21 cellular contexts compared by ENCODE assay signal in the genomic region with DNA sequence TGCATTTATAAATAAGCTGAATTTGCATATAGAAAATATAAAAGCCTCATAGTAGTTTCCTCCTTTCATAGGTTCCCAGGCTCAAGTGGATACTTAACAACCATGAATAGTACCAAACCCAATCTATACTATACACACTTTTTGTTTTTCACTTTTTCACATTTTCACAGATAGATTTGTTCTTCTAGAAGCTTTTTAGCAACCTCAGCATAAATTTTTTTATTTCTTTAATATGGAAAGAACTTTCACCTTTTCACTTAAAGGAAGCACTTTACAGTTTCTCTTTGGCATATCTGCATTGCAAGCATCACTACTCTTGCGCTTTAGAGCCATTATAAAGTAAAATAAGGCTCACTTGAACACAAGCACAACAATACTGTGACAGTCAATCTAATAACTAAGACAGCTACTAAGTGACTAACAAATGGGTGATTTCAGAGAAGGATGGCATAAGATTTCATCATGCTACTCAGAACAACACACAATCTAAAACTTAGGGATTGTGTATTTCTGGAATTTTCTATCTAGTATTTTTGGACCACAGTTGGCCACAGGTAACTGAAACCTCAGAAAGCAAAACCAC.
"Had no signal": no experiment of that assay in that cellular context is flagged by ENCODE, and none has a peak within 500 bp of the region (broad histone marks: within the 10 kb centered on the region; RNA-seq: fewer than 3 reads in every experiment).

No MANE protein-coding gene starts in this region.

- H3K4me1 ChIP-seq: left ventricle myocardium inferior, right atrium auricular region, spleen, suprapubic skin, tibial artery, upper lobe of right lung had no signal

- H3K9me3 ChIP-seq: left ventricle myocardium inferior, ovary, right atrium auricular region, spleen, thoracic aorta, tibial artery, upper lobe of right lung had no signal

- H3K27me3 ChIP-seq: ovary, right atrium auricular region, spleen, suprapubic skin, tibial artery, upper lobe of right lung had no signal

- H3K4me3 ChIP-seq: left ventricle myocardium inferior, lung, ovary, right atrium auricular region, skin epidermis, spleen, suprapubic skin, thoracic aorta, tibial artery, upper lobe of right lung had no signal

- H3K36me3 ChIP-seq: left ventricle myocardium inferior, ovary, right atrium auricular region, spleen, suprapubic skin, thoracic aorta, tibial artery, upper lobe of right lung had no signal

- H3K27ac ChIP-seq: left ventricle myocardium inferior, ovary, right atrium auricular region, skin epidermis, spleen, suprapubic skin, thoracic aorta, tibial artery, upper lobe of right lung had no signal

- DNase-seq: islet precursor cell; left ventricle myocardium inferior; mesendoderm; naive B cell; natural killer cell; nephron progenitor cell; ovary; spleen; stimulated activated CD4-positive, alpha-beta T cell treated with anti-CD3 and anti-CD28 coated beads, Interleukin-4, amount 100 ng/mL, for 24 hours; stimulated activated naive CD4-positive, alpha-beta T cell; tibial artery; trophoblast cell; upper lobe of right lung had no signal

- ATAC-seq: natural killer cell; sciatic nerve; stimulated activated effector memory CD8-positive, alpha-beta T cell treated with anti-CD3 and anti-CD28 coated beads, Interleukin-12 subunit alpha, Interleukin-12 subunit beta, amount 100 ng/mL, for 72 hours; upper lobe of right lung had no signal

- FAIRE-seq: urothelium cell line had no signal
